Comparison of ENCODE assay signal across 1 cellular context in the genomic region with DNA sequence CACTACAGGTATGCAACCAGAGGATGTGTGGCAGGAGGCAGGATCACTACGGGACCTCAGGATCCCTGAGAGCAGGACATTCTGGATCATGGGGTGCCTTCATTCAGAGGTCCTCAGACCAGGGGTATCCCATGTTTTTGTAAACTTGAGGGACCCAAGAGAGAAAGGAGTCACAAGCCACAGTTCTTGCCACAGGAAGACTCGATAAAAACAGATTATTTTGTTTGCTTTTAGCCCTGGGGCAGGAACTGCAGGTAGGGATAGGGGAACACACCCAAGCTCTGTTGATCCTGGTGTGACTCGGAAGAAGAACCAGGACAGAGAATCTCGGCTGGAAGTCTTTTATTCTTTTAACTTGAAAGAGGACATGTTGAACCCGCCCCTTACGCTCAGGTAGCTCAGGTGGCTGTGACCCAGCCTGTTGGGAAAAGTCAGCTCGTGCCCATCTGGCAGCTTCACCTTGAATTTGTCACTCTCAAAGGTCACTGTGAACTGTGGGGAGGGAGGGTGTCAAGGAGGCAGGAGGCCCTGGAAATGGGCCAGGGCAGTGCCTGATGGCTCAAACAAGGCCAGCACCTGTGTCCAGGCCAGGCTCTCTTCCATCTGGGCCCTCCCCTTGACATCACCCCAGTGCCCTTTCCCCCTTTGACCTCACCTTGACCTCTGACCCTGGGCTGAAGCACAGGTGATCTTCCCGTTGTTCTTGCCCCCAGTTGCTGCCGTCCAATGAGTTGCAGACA.
A peak's percentile ranks its signal among the peaks of the same experiment; 100 is the strongest.
TF ChIP-seq lines count a peak whose summit lies in the region.

No MANE protein-coding gene starts in this region.

TF ChIP-seq in HepG2, 621 proteins besides CTCF, POLR2A, EP300 and RAD21 (continued from another document and continues in another):
- TF ChIP-seq REST (IDR thresholded peaks at IDR 0.05; ENCODE audit: borderline replicate concordance in 1 of 2, low read depth in 1 of 2, low read length in 2 of 2): no peak
- TF ChIP-seq ZNF232 (CRISPR knock-in tag; IDR thresholded peaks at IDR 0.05; ENCODE audit: borderline replicate concordance): no peak
- TF ChIP-seq STAT5B (CRISPR knock-in tag; IDR thresholded peaks at IDR 0.05): no peak
- TF ChIP-seq ASH2L (IDR thresholded peaks at IDR 0.05; ENCODE audit: insufficient read length, low read depth, low read length): no peak
- no peak for TF ChIP-seq DR1 (CRISPR knock-in tag; IDR thresholded peaks at IDR 0.05)
- TF ChIP-seq FOXA1 (IDR thresholded peaks at IDR 0.05): no peak
- no peak for TF ChIP-seq FOXA1 (CRISPR knock-in tag; IDR thresholded peaks at IDR 0.05)
- TF ChIP-seq, protein P1, sequence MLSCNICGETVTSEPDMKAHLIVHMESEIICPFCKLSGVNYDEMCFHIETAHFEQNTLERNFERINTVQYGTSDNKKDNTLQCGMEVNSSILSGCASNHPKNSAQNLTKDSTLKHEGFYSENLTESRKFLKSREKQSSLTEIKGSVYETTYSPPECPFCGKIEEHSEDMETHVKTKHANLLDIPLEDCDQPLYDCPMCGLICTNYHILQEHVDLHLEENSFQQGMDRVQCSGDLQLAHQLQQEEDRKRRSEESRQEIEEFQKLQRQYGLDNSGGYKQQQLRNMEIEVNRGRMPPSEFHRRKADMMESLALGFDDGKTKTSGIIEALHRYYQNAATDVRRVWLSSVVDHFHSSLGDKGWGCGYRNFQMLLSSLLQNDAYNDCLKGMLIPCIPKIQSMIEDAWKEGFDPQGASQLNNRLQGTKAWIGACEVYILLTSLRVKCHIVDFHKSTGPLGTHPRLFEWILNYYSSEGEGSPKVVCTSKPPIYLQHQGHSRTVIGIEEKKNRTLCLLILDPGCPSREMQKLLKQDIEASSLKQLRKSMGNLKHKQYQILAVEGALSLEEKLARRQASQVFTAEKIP (CRISPR knock-in tag; IDR thresholded peaks at IDR 0.05; ENCODE audit: borderline replicate concordance): no peak
- TF ChIP-seq ZNF414 (CRISPR knock-in tag; IDR thresholded peaks at IDR 0.05): no peak
- peak; percentile 99 for TF ChIP-seq ESRRA (CRISPR knock-in tag; IDR thresholded peaks at IDR 0.05; ENCODE audit: low read depth)
- no peak for TF ChIP-seq MIXL1 (CRISPR knock-in tag; IDR thresholded peaks at IDR 0.05)
- TF ChIP-seq ZSCAN30 (CRISPR knock-in tag; IDR thresholded peaks at IDR 0.05): no peak
- no peak for TF ChIP-seq RFXANK (CRISPR knock-in tag; IDR thresholded peaks at IDR 0.05)
- TF ChIP-seq MAFF (IDR thresholded peaks at IDR 0.05; ENCODE audit: low read depth, low read length): no peak
- TF ChIP-seq NR1H2 (CRISPR knock-in tag; IDR thresholded peaks at IDR 0.05; ENCODE audit: borderline replicate concordance, low read depth): no peak
- no peak for TF ChIP-seq ZSCAN20 (CRISPR knock-in tag; IDR thresholded peaks at IDR 0.05; ENCODE audit: borderline replicate concordance)
- TF ChIP-seq RCOR2 (CRISPR knock-in tag; IDR thresholded peaks at IDR 0.05): no peak
- TF ChIP-seq RFX5 (IDR thresholded peaks at IDR 0.05; ENCODE audit: low read depth, low read length): no peak
- no peak for TF ChIP-seq ZFP62 (CRISPR knock-in tag; IDR thresholded peaks at IDR 0.05)
- TF ChIP-seq BRD4 (CRISPR knock-in tag; IDR thresholded peaks at IDR 0.05): no peak
- TF ChIP-seq YEATS2 (CRISPR knock-in tag; IDR thresholded peaks at IDR 0.05; ENCODE audit: borderline replicate concordance): no peak
- TF ChIP-seq, protein P2, sequence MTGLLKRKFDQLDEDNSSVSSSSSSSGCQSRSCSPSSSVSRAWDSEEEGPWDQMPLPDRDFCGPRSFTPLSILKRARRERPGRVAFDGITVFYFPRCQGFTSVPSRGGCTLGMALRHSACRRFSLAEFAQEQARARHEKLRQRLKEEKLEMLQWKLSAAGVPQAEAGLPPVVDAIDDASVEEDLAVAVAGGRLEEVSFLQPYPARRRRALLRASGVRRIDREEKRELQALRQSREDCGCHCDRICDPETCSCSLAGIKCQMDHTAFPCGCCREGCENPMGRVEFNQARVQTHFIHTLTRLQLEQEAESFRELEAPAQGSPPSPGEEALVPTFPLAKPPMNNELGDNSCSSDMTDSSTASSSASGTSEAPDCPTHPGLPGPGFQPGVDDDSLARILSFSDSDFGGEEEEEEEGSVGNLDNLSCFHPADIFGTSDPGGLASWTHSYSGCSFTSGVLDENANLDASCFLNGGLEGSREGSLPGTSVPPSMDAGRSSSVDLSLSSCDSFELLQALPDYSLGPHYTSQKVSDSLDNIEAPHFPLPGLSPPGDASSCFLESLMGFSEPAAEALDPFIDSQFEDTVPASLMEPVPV (CRISPR knock-in tag; IDR thresholded peaks at IDR 0.05): peak; percentile 66
- TF ChIP-seq ZFYVE20 (CRISPR knock-in tag; IDR thresholded peaks at IDR 0.05; ENCODE audit: borderline replicate concordance, low read depth): no peak
- TF ChIP-seq KMT2B (CRISPR knock-in tag; IDR thresholded peaks at IDR 0.05): no peak
- TF ChIP-seq MBNL3 (CRISPR knock-in tag; conservative IDR thresholded peaks at IDR 0.05): no peak
- no peak for TF ChIP-seq RBFOX2 (IDR thresholded peaks at IDR 0.05; ENCODE audit: low read depth, low read length)
- TF ChIP-seq ZNF616 (CRISPR knock-in tag; IDR thresholded peaks at IDR 0.05; ENCODE audit: low read depth): no peak
- no peak for TF ChIP-seq ZNF17 (CRISPR knock-in tag; IDR thresholded peaks at IDR 0.05)
- no peak for TF ChIP-seq ZSCAN25 (CRISPR knock-in tag; IDR thresholded peaks at IDR 0.05)
- TF ChIP-seq U2AF1 (optimal IDR thresholded peaks at IDR 0.05; ENCODE audit: low read depth, low read length): no peak
- TF ChIP-seq ZNF580 (CRISPR knock-in tag; IDR thresholded peaks at IDR 0.05; ENCODE audit: borderline replicate concordance, low read depth): no peak
- no peak for TF ChIP-seq ZBTB49 (CRISPR knock-in tag; IDR thresholded peaks at IDR 0.05; ENCODE audit: borderline replicate concordance)
- TF ChIP-seq ZNF326 (CRISPR knock-in tag; IDR thresholded peaks at IDR 0.05; ENCODE audit: borderline replicate concordance): peak; percentile 97
- TF ChIP-seq CCAR2 (optimal IDR thresholded peaks at IDR 0.05; ENCODE audit: low read depth, low read length): no peak
- TF ChIP-seq RFX3 (CRISPR knock-in tag; IDR thresholded peaks at IDR 0.05): no peak
- TF ChIP-seq ZNF446 (CRISPR knock-in tag; IDR thresholded peaks at IDR 0.05): no peak
- no peak for TF ChIP-seq ZBTB43 (CRISPR knock-in tag; conservative IDR thresholded peaks at IDR 0.05)
- TF ChIP-seq FOXM1 (CRISPR knock-in tag; IDR thresholded peaks at IDR 0.05): no peak
- TF ChIP-seq, protein P3, sequence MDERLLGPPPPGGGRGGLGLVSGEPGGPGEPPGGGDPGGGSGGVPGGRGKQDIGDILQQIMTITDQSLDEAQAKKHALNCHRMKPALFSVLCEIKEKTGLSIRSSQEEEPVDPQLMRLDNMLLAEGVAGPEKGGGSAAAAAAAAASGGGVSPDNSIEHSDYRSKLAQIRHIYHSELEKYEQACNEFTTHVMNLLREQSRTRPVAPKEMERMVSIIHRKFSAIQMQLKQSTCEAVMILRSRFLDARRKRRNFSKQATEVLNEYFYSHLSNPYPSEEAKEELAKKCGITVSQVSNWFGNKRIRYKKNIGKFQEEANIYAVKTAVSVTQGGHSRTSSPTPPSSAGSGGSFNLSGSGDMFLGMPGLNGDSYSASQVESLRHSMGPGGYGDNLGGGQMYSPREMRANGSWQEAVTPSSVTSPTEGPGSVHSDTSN (CRISPR knock-in tag; IDR thresholded peaks at IDR 0.05): no peak
- peak; percentile 33 for TF ChIP-seq ELF3 (CRISPR knock-in tag; IDR thresholded peaks at IDR 0.05)
- no peak for TF ChIP-seq ZKSCAN1 (IDR thresholded peaks at IDR 0.05; ENCODE audit: low read length)
- TF ChIP-seq, protein P4, sequence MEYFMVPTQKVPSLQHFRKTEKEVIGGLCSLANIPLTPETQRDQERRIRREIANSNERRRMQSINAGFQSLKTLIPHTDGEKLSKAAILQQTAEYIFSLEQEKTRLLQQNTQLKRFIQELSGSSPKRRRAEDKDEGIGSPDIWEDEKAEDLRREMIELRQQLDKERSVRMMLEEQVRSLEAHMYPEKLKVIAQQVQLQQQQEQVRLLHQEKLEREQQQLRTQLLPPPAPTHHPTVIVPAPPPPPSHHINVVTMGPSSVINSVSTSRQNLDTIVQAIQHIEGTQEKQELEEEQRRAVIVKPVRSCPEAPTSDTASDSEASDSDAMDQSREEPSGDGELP (IDR thresholded peaks at IDR 0.05; ENCODE audit: borderline replicate concordance, low read depth): peak; percentile 37; the same call in 1 of the 2 replicates
- no peak for TF ChIP-seq ETV5 (CRISPR knock-in tag; IDR thresholded peaks at IDR 0.05; ENCODE audit: borderline replicate concordance)
- no peak for TF ChIP-seq GLI4 (CRISPR knock-in tag; IDR thresholded peaks at IDR 0.05; ENCODE audit: borderline replicate concordance)
- no peak for TF ChIP-seq LRRFIP1 (CRISPR knock-in tag; conservative IDR thresholded peaks at IDR 0.05)
- TF ChIP-seq RELA (CRISPR knock-in tag; IDR thresholded peaks at IDR 0.05): no peak
- no peak for TF ChIP-seq GPN1 (CRISPR knock-in tag; IDR thresholded peaks at IDR 0.05; ENCODE audit: borderline replicate concordance)
- no peak for TF ChIP-seq ZNF549 (CRISPR knock-in tag; IDR thresholded peaks at IDR 0.05)
- no peak for TF ChIP-seq CENPX (CRISPR knock-in tag; IDR thresholded peaks at IDR 0.05)
- TF ChIP-seq ZNF605 (CRISPR knock-in tag; IDR thresholded peaks at IDR 0.05): no peak
- no peak for TF ChIP-seq CBX5 (CRISPR knock-in tag; IDR thresholded peaks at IDR 0.05; ENCODE audit: borderline replicate concordance)
